1 cellular context compared by ENCODE assay signal in the genomic region with DNA sequence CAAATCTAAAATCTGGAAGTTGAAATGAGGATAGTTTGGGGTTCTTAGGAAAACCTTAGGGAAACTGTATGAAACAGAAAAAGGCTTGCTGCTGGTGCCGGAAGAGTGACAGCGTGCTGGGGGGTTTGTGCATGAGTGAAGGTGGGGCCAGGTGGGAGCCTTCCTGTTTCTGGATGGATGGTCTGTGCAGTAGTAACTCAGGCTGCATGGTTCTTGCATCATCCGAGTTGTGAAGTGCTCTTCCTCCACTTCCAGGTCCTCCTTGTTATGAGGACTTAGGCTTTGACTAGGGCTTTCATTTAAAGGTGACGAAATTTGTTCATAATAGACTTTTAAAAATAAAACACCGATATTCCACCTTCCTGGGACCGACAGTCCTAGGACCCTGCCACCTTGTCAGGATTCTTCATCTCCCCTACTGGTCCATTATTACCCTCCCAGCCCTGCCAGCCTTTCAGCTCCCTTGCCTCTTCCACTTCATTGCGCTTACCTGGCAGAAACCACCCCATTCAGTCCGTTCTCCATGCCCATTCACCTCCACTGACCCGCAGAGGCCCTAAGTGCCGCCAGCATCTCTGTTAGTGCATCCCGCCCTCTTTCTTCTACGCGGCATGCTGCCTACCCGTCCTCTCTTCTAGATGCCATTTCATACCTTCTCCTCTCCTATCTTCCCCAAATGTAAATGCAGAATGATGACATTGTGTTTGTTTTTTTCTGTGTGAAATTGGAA.
TF ChIP-seq lines count a peak whose summit lies in the region.

No MANE protein-coding gene starts in this region.

TF ChIP-seq in SK-N-SH treated with all-trans-retinoic acid at 6 μM for 48 hours, 23 proteins besides CTCF, POLR2A, EP300 and RAD21 (continued from another document):
- TF ChIP-seq GLIS3 (CRISPR knock-in tag; IDR thresholded peaks at IDR 0.05) (no peak), ESRRG (CRISPR knock-in tag; IDR thresholded peaks at IDR 0.05) (no peak), ISL1 (CRISPR knock-in tag; IDR thresholded peaks at IDR 0.05) (no peak), ZC3H10 (CRISPR knock-in tag; IDR thresholded peaks at IDR 0.05) (no peak), SNAI2 (CRISPR knock-in tag; IDR thresholded peaks at IDR 0.05) (no peak), TCF4 (CRISPR knock-in tag; IDR thresholded peaks at IDR 0.05; ENCODE audit: borderline replicate concordance) (no peak), ZFP30 (CRISPR knock-in tag; IDR thresholded peaks at IDR 0.05) (no peak), CSDC2 (CRISPR knock-in tag; IDR thresholded peaks at IDR 0.05) (no peak), ZNF8 (CRISPR knock-in tag; IDR thresholded peaks at IDR 0.05) (no peak), OSR1 (CRISPR knock-in tag; IDR thresholded peaks at IDR 0.05) (no peak), TOX (CRISPR knock-in tag; IDR thresholded peaks at IDR 0.05; ENCODE audit: borderline replicate concordance) (no peak)
- TF ChIP-seq, protein P1, sequence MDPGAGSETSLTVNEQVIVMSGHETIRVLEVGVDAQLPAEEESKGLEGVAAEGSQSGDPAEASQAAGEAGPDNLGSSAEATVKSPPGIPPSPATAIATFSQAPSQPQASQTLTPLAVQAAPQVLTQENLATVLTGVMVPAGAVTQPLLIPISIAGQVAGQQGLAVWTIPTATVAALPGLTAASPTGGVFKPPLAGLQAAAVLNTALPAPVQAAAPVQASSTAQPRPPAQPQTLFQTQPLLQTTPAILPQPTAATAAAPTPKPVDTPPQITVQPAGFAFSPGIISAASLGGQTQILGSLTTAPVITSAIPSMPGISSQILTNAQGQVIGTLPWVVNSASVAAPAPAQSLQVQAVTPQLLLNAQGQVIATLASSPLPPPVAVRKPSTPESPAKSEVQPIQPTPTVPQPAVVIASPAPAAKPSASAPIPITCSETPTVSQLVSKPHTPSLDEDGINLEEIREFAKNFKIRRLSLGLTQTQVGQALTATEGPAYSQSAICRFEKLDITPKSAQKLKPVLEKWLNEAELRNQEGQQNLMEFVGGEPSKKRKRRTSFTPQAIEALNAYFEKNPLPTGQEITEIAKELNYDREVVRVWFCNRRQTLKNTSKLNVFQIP (CRISPR knock-in tag; IDR thresholded peaks at IDR 0.05; ENCODE audit: borderline replicate concordance, low read depth), result no peak
- TF ChIP-seq, protein P2, sequence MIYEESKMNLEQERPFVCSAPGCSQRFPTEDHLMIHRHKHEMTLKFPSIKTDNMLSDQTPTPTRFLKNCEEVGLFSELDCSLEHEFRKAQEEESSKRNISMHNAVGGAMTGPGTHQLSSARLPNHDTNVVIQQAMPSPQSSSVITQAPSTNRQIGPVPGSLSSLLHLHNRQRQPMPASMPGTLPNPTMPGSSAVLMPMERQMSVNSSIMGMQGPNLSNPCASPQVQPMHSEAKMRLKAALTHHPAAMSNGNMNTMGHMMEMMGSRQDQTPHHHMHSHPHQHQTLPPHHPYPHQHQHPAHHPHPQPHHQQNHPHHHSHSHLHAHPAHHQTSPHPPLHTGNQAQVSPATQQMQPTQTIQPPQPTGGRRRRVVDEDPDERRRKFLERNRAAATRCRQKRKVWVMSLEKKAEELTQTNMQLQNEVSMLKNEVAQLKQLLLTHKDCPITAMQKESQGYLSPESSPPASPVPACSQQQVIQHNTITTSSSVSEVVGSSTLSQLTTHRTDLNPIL (CRISPR knock-in tag; IDR thresholded peaks at IDR 0.05; ENCODE audit: low read depth), result no peak
- TF ChIP-seq, protein P3, sequence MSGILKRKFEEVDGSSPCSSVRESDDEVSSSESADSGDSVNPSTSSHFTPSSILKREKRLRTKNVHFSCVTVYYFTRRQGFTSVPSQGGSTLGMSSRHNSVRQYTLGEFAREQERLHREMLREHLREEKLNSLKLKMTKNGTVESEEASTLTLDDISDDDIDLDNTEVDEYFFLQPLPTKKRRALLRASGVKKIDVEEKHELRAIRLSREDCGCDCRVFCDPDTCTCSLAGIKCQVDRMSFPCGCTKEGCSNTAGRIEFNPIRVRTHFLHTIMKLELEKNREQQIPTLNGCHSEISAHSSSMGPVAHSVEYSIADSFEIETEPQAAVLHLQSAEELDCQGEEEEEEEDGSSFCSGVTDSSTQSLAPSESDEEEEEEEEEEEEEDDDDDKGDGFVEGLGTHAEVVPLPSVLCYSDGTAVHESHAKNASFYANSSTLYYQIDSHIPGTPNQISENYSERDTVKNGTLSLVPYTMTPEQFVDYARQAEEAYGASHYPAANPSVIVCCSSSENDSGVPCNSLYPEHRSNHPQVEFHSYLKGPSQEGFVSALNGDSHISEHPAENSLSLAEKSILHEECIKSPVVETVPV (CRISPR knock-in tag; IDR thresholded peaks at IDR 0.05), result no peak
TF ChIP-seq in SK-N-SH treated with all-trans-retinoic acid at 6 μM for 48 hours: peak in this region for 0.
